ENCODE assay signal across 20 cellular contexts in genomic region chr14:72680853-72681640, GRCh38.
DNase-seq lines count a peak whose midpoint lies in the region; ATAC-seq, FAIRE-seq and TF ChIP-seq lines count a peak whose summit lies in the region.
"Had no signal": no experiment of that assay in that cellular context is flagged by ENCODE, and none has a peak within 500 bp of the region (broad histone marks: within the 10 kb centered on the region; RNA-seq: fewer than 3 reads in every experiment).

No MANE protein-coding gene starts in this region.

- no peak overlapping the region for H3K56ac ChIP-seq in H1 (replicated peaks; ENCODE audit: insufficient read length, low read depth, low read length)

- H3K27me3 ChIP-seq in GM23248 (replicated peaks; ENCODE audit: insufficient read depth) (no peaks in the 10 kb centered on the region), PC-3 (ENCODE audit: low read length) (no peaks in the 10 kb centered on the region), H1 (replicated peaks in 1 of 4; ENCODE audit: control insufficient read depth in 3 of 4, extremely low read depth in 1 of 4, insufficient read depth in 3 of 4, low read length in 3 of 4) (no peaks in the 10 kb centered on the region), neural cell (ENCODE audit: insufficient read depth, low read depth, low read length) (no peaks in the 10 kb centered on the region)
- H3K27me3 ChIP-seq: BE2C, MG63, Peyer's patch had no signal

- POLR2A ChIA-PET in PC-3 (lab: Charles Lee; ENCODE audit: unreplicated experiment) = no interaction called here
- POLR2A ChIA-PET in H1 (lab: Charles Lee; ENCODE audit: partially characterized antibody) = no interaction called here
- POLR2A ChIA-PET in HEK293T (lab: Yijun Ruan, JAX) = no interaction called here

- no peak for FAIRE-seq in H1 (lab: Jason Lieb, UNC)
- FAIRE-seq: A204.1, GM12878, GM19239 had no signal

- 0 out of 2 replicates have a peak overlapping the region, but pooled peaks have one; percentile 32 for H2BK5ac ChIP-seq in H1 (ENCODE audit: low read depth, low read length)

- H3F3A ChIP-seq in GM23248 (ENCODE audit: insufficient read depth) (peaks cover 47% of the 10 kb centered on the region), PC-3 (ENCODE audit: low read length, unreplicated experiment) (no peaks in the 10 kb centered on the region), neural cell (ENCODE audit: insufficient read depth, low read length, poor library complexity, severe bottlenecking) (no peaks in the 10 kb centered on the region)

- CTCF ChIA-PET in PC-3 (lab: Charles Lee) = no interaction called here
- CTCF ChIA-PET in H1 (lab: Charles Lee; ENCODE audit: partially characterized antibody) = interaction anchor here (1.0 to 1.4 kb wide), 2 partner anchors 96 to 164 kb away, joined by 3 read pairs; no protein-coding TSS in a partner anchor
- CTCF ChIA-PET in HEK293T (lab: Yijun Ruan, JAX) = interaction anchor here (0.7 kb wide), 1 partner anchor 268 kb away, joined by 6 read pairs; no protein-coding TSS in a partner anchor
- CTCF ChIA-PET in activated naive CD4-positive, alpha-beta T cell treated with anti-CD3 and anti-CD28 coated beads, Interleukin-2, amount 10 ng/mL, durations not matched to agents 7 days and 5 days (lab: Charles Lee) = no interaction called here

- no peak overlapping the region for H4K8ac ChIP-seq in H1 (ENCODE audit: extremely low read depth, insufficient read depth, low read length)

- intact Hi-C loops in PC-3 (cut with micrococcal nuclease) = loop anchor here (2.0 kb wide), 1 partner anchor 754 kb away; no protein-coding TSS in a partner anchor

- no peak overlapping the region for H2BK20ac ChIP-seq in H1 (ENCODE audit: low read length)

- H3K9ac ChIP-seq in GM23248 (no peak overlapping the region), PC-3 (ENCODE audit: low read length) (no peak overlapping the region), H1 (replicated peaks in 1 of 4; ENCODE audit: extremely low read depth in 1 of 4, low read depth in 3 of 4, low read length in 3 of 4) (no peak overlapping the region), neural cell (ENCODE audit: low read length) (peak overlapping the region; percentile 46)

- no peaks in the 10 kb centered on the region for H3K9me3 Mint-ChIP-seq in activated naive CD4-positive, alpha-beta T cell treated with anti-CD3 and anti-CD28 coated beads, Interleukin-2, amount 10 ng/mL, durations not matched to agents 7 days and 5 days
- H3K9me3 Mint-ChIP-seq: GM23338 had no signal

- TF ChIP-seq CTCF in PC-3 (conservative IDR thresholded peaks at IDR 0.05; ENCODE audit: low read depth, low read length) (no peak), H1 (IDR thresholded peaks at IDR 0.05; ENCODE audit: control extremely low read depth in 1 of 3, insufficient read depth in 1 of 3, low read depth in 1 of 3, low read length in 3 of 3) (no peak), neural cell (IDR thresholded peaks at IDR 0.05; ENCODE audit: poor library complexity, severe bottlenecking) (no peak)

- H3K79me2 ChIP-seq in GM23248 (ENCODE audit: insufficient read depth) = no peaks in the 10 kb centered on the region
- H3K79me2 ChIP-seq in PC-3 (ENCODE audit: low read length) = no peaks in the 10 kb centered on the region
- no peaks in the 10 kb centered on the region for H3K79me2 ChIP-seq in H1 (ENCODE audit: control insufficient read depth in 1 of 2, insufficient read depth in 2 of 2, low read length in 2 of 2)
- no peaks in the 10 kb centered on the region for H3K79me2 ChIP-seq in neural cell (replicated peaks; ENCODE audit: insufficient read depth, low read length)

- no peak for TF ChIP-seq RAD21 in H1 (IDR thresholded peaks at IDR 0.05 in 1 of 2, conservative IDR thresholded peaks at IDR 0.05 in 1 of 2; ENCODE audit: low read depth in 2 of 2, low read length in 2 of 2)
- no peak for TF ChIP-seq RAD21 in neural cell (conservative IDR thresholded peaks at IDR 0.05)

- no peak overlapping the region for H3K14ac ChIP-seq in H1 (ENCODE audit: insufficient read length)

- BruUV-seq in PC-3 (replicated peaks; lab: Mats Ljungman, UMichigan) = TSS peak; percentile 5

- TF ChIP-seq EP300 in H1 (IDR thresholded peaks at IDR 0.05; ENCODE audit: borderline replicate concordance in 1 of 2, low read depth in 2 of 2, low read length in 2 of 2) (no peak), neural cell (conservative IDR thresholded peaks at IDR 0.05; ENCODE audit: poor library complexity, severe bottlenecking) (no peak)

- H3K27ac ChIP-seq in GM23248 (peak overlapping the region; percentile 77; the same call in 1 of the 2 replicates), PC-3 (ENCODE audit: low read length) (peak overlapping the region; percentile 8), H1 (ENCODE audit: low read depth, low read length) (no peak overlapping the region), neural cell (ENCODE audit: low read length) (peak overlapping the region; percentile 51)
- H3K27ac ChIP-seq: Peyer's patch had no signal

- H2AFZ ChIP-seq in GM23248 (no peak overlapping the region), PC-3 (ENCODE audit: low read length) (no peak overlapping the region), H1 (ENCODE audit: low read length) (no peak overlapping the region), neural cell (ENCODE audit: low read depth, low read length) (no peak overlapping the region)
- H2AFZ ChIP-seq: GM23338 had no signal

- H3K4me3 ChIP-seq in GM23248 = no peak overlapping the region
- no peak overlapping the region for H3K4me3 ChIP-seq in PC-3 (ENCODE audit: low read length)
- no peak overlapping the region for H3K4me3 ChIP-seq in H1 (ENCODE audit: extremely low read depth in 1 of 4, insufficient read depth in 2 of 4, low read depth in 3 of 4, low read length in 4 of 4)
- no peak overlapping the region for H3K4me3 ChIP-seq in neural cell (ENCODE audit: low read length)
- H3K4me3 ChIP-seq: GM12878, GM23338, MG63, Peyer's patch had no signal

- no peaks in the 10 kb centered on the region for H3K9me3 ChIP-seq in GM23248 (ENCODE audit: low read depth)
- no peaks in the 10 kb centered on the region for H3K9me3 ChIP-seq in PC-3 (ENCODE audit: low read length)
- H3K9me3 ChIP-seq in H1 (ENCODE audit: insufficient read depth in 2 of 2, low read depth in 1 of 2, low read length in 1 of 2) = no peaks in the 10 kb centered on the region
- H3K9me3 ChIP-seq in neural cell (ENCODE audit: low read length) = no peaks in the 10 kb centered on the region
- H3K9me3 ChIP-seq: BE2C, MG63, Peyer's patch had no signal

- H3K18ac ChIP-seq in H1 (ENCODE audit: extremely low read depth, low read length) = no peak overlapping the region

- no peaks in the 10 kb centered on the region for H3K9me2 ChIP-seq in GM23248 (ENCODE audit: insufficient read depth)
- no peaks in the 10 kb centered on the region for H3K9me2 ChIP-seq in PC-3 (replicated peaks; ENCODE audit: low read length)
- H3K9me2 ChIP-seq in neural cell (ENCODE audit: insufficient read depth, low read length) = no peaks in the 10 kb centered on the region

- H3K27ac Mint-ChIP-seq in activated naive CD4-positive, alpha-beta T cell treated with anti-CD3 and anti-CD28 coated beads, Interleukin-2, amount 10 ng/mL, durations not matched to agents 7 days and 5 days = no peak overlapping the region
- H3K27ac Mint-ChIP-seq: CD4-positive, CD25-positive, alpha-beta regulatory T cell; GM23338 had no signal

- no peak overlapping the region for H3K4me3 Mint-ChIP-seq in activated naive CD4-positive, alpha-beta T cell treated with anti-CD3 and anti-CD28 coated beads, Interleukin-2, amount 10 ng/mL, durations not matched to agents 7 days and 5 days
- H3K4me3 Mint-ChIP-seq: CD4-positive, CD25-positive, alpha-beta regulatory T cell; GM23338 had no signal

- H3K36me3 ChIP-seq in GM23248 (ENCODE audit: low read depth) (no peaks in the 10 kb centered on the region), PC-3 (ENCODE audit: low read depth, low read length) (peaks cover 24% of the 10 kb centered on the region), H1 (ENCODE audit: control insufficient read depth in 2 of 4, insufficient read depth in 4 of 4, low read length in 3 of 4) (no peaks in the 10 kb centered on the region), neural cell (ENCODE audit: insufficient read depth, low read length) (no peaks in the 10 kb centered on the region)
- H3K36me3 ChIP-seq: BE2C, Peyer's patch had no signal

- 76 to 80% methylated on average over 7 of the region's 7 CpGs for WGBS in GM23248 (ENCODE audit: low coverage in 1 of 2, low lambda C conversion rate in 2 of 2, missing lambda C conversion rate in 2 of 2), 2 experiments
- WGBS in H1 (ENCODE audit: extremely low coverage in 1 of 2, insufficient coverage in 1 of 2, insufficient read length in 1 of 2, insufficient replicate concordance in 2 of 2, low coverage in 1 of 2, low lambda C conversion rate in 2 of 2, missing lambda C conversion rate in 1 of 2), 2 experiments = 89% methylated on average over 7 of the region's 7 CpGs; no CpG with 5 or more reads in 1 of the 2 experiments

- DNase-seq in GM23248 (peak; percentile 38), PC-3 (peak; percentile 94), H1 (ENCODE audit: low read depth in 1 of 2, low spot score in 2 of 2) (no peak), HEK293T (ENCODE audit: extremely low spot score) (no peak), inferior parietal cortex (ENCODE audit: extremely low spot score) (no peak)
- no peak for DNase-seq in activated naive CD4-positive, alpha-beta T cell treated with anti-CD3 and anti-CD28 coated beads, Interleukin-2, amount 10 ng/mL, durations not matched to agents 7 days and 5 days
- DNase-seq: BE2C; CD4-positive, CD25-positive, alpha-beta regulatory T cell; COR-L47; MG63; NCI-H1092 treated with DMSO at 0.1 percent for 48 hours; NCI-H1694 treated with DMSO at 0.1 percent for 48 hours; Peyer's patch; Right ventricle myocardium superior had no signal

- H2BK12ac ChIP-seq in H1 (ENCODE audit: low read depth, low read length) = no peak overlapping the region

- no peaks in the 10 kb centered on the region for H3K23me2 ChIP-seq in H1 (ENCODE audit: low read depth, low read length)

- no peak overlapping the region for H2BK120ac ChIP-seq in H1 (replicated peaks; ENCODE audit: low read depth, low read length)

- in situ Hi-C loops in GM23248 (cut with MboI) = no loop called here

- TF ChIP-seq POLR2A in H1 (IDR thresholded peaks at IDR 0.05; ENCODE audit: control extremely low read depth in 1 of 2, low read depth in 2 of 2, low read length in 2 of 2) = no peak

- H3K79me1 ChIP-seq in H1 (ENCODE audit: low read depth, low read length) = no peaks in the 10 kb centered on the region

- H4K91ac ChIP-seq in H1 (replicated peaks; ENCODE audit: insufficient read length, low read length) = no peak overlapping the region

- no peak overlapping the region for H2BK15ac ChIP-seq in H1 (ENCODE audit: low read length)

- H3K27me3 Mint-ChIP-seq in activated naive CD4-positive, alpha-beta T cell treated with anti-CD3 and anti-CD28 coated beads, Interleukin-2, amount 10 ng/mL, durations not matched to agents 7 days and 5 days = peaks cover 17% of the 10 kb centered on the region
- H3K27me3 Mint-ChIP-seq: CD4-positive, CD25-positive, alpha-beta regulatory T cell had no signal

- H4K5ac ChIP-seq in H1 (ENCODE audit: insufficient read length, low read depth, low read length) = no peak overlapping the region

- peaks cover 43% of the 10 kb centered on the region for H3K4me1 ChIP-seq in GM23248 (ENCODE audit: insufficient read depth)
- H3K4me1 ChIP-seq in PC-3 (ENCODE audit: insufficient read depth, low read length) = peaks cover 31% of the 10 kb centered on the region
- H3K4me1 ChIP-seq in H1 (replicated peaks in 1 of 4; ENCODE audit: control insufficient read depth in 3 of 4, insufficient read depth in 4 of 4, low read length in 3 of 4) = peaks cover 0 to 7% (median 1%) of the 10 kb centered on the region in 4 experiments; a peak in 2 of 7 replicates
- H3K4me1 ChIP-seq: Peyer's patch had no signal

- no peak overlapping the region for H3K4ac ChIP-seq in H1 (replicated peaks; ENCODE audit: insufficient read length, low read depth, low read length)

- H4K20me1 ChIP-seq in GM23248 (ENCODE audit: insufficient read depth) (no peaks in the 10 kb centered on the region), PC-3 (ENCODE audit: low read length) (no peaks in the 10 kb centered on the region), H1 (replicated peaks in 1 of 2; ENCODE audit: control insufficient read depth in 1 of 2, insufficient read depth in 2 of 2, low read length in 2 of 2) (no peaks in the 10 kb centered on the region), neural cell (ENCODE audit: insufficient read depth) (no peaks in the 10 kb centered on the region)

- H2AK5ac ChIP-seq in H1 (ENCODE audit: low read depth, low read length) = no peak overlapping the region

- ATAC-seq in PC-3 = peak; percentile 61
- no peak for ATAC-seq in HG03095 (IDR thresholded peaks at IDR 0.05; ENCODE audit: unreplicated experiment)
- ATAC-seq: GM12878, GM23338 had no signal

- no peak overlapping the region for H3K23ac ChIP-seq in H1 (ENCODE audit: insufficient read length)

- H3K4me1 Mint-ChIP-seq in activated naive CD4-positive, alpha-beta T cell treated with anti-CD3 and anti-CD28 coated beads, Interleukin-2, amount 10 ng/mL, durations not matched to agents 7 days and 5 days = no peaks in the 10 kb centered on the region
- H3K4me1 Mint-ChIP-seq: CD4-positive, CD25-positive, alpha-beta regulatory T cell had no signal

- H3K4me2 ChIP-seq in GM23248 (ENCODE audit: unreplicated experiment) (no peak overlapping the region), PC-3 (ENCODE audit: low read length) (no peak overlapping the region), H1 (ENCODE audit: insufficient read depth in 1 of 2, low read depth in 2 of 2, low read length in 2 of 2) (no peak overlapping the region), neural cell (ENCODE audit: low read length) (no peak overlapping the region)
- H3K4me2 ChIP-seq: GM23338 had no signal

- H3K36me3 Mint-ChIP-seq in activated naive CD4-positive, alpha-beta T cell treated with anti-CD3 and anti-CD28 coated beads, Interleukin-2, amount 10 ng/mL, durations not matched to agents 7 days and 5 days = peaks cover 17% of the 10 kb centered on the region
- H3K36me3 Mint-ChIP-seq: CD4-positive, CD25-positive, alpha-beta regulatory T cell had no signal

Comparison
In these comparisons a context has a peak if more than half of its experiments do, and no peak if none do; other contexts are left out.
1. DNase-seq: peak in GM23248 (single experiment) and PC-3 (single experiment); none in H1 (0 of 2), HEK293T (single experiment), activated naive CD4-positive, alpha-beta T cell treated with anti-CD3 and anti-CD28 coated beads, Interleukin-2, amount 10 ng/mL, durations not matched to agents 7 days and 5 days (single experiment) and inferior parietal cortex (single experiment).
2. CTCF ChIA-PET loops: an anchor here in H1 (1.0 to 1.4 kb wide) and HEK293T (0.7 kb wide); none called in PC-3 and activated naive CD4-positive, alpha-beta T cell treated with anti-CD3 and anti-CD28 coated beads, Interleukin-2, amount 10 ng/mL, durations not matched to agents 7 days and 5 days.